Comparison of ENCODE assay signal across 9 cellular contexts in the genomic region with DNA sequence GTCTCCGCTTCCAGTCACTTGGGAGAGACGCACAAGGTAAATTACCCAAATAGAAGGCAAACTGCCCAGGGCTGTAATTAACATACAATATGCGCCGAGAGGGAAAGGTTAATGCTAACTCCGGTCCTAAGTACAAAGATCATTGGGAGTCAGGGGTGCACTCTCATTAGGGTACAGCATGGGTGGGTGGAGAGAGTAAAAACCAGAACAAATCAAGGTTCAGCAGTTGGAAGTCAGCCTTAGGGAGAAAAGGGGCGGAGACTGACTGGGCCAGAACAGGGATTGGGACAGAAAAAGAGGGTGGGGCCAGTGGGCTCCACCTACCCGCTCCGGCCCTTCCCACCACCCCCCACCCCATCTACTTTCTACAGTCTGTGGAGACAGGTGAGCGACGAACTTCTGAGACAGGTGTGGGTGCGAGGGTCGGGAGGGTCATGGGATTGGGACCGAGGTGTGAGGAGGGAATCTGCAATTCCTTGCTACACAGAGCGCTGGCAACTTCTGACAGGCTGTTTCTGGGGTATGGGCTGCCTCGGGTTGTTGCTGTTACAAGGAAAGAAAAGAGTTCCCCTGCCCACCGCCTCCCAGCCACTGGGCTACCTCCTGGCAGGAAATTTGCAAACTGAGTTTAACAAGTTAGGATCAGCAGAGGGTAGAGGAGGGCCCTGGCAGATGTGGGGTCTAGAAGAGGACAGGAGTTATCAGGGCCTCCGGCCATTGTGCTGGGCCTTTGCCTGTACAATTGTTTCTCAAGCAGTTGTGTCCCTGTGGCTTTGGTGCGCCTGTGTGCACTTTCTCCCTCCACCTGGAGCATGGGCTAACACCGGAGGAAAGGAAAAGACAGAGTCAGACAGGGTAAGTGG. TPM values are rescaled to one million over a fixed set of nuclear protein-coding genes. Genes with fewer than 3 reads are reported as not detected.
DNase-seq lines count a peak whose midpoint lies in the region; ATAC-seq and TF ChIP-seq lines count a peak whose summit lies in the region.
"Had no signal": no experiment of that assay in that cellular context is flagged by ENCODE, and none has a peak within 500 bp of the region (broad histone marks: within the 10 kb centered on the region; RNA-seq: fewer than 3 reads in every experiment).

TMEM139 (plus strand) TSS at position 368 of the 863 bp plus-strand sequence. CDS start 1,000 bp downstream, outside the sequence.

- H3K9me3 Mint-ChIP-seq in nephron, result peaks cover 4% of the 10 kb centered on the region

- DNase-seq in Daoy (ENCODE audit: low read depth) (peak; percentile 32), NCI-H526 treated with DMSO at 0.1 percent for 48 hours (lab: John Stamatoyannopoulos, UW) (peak; percentile 29), foreskin keratinocyte (peak in 1 of 2 donors; percentile 47)
- DNase-seq in stimulated activated CD4-positive, alpha-beta T cell treated with anti-CD3 and anti-CD28 coated beads, Interleukin-4, amount 100 ng/mL, for 4 hours, result no peak
- DNase-seq in central memory CD4-positive, alpha-beta T cell, result no peak

- H3K27ac Mint-ChIP-seq in nephron, result peak within 1 kb of the TSS; percentile 88 to 96 (median 91)

- no peaks in the 10 kb centered on the region for H3K27me3 ChIP-seq in foreskin keratinocyte

- H3K27me3 Mint-ChIP-seq in nephron (ENCODE audit: low read depth), result no peaks in the 10 kb centered on the region

- peaks cover 46% of the 10 kb centered on the region for H3K4me1 Mint-ChIP-seq in nephron

- TF ChIP-seq CTCF in foreskin keratinocyte (conservative IDR thresholded peaks at IDR 0.05) (no peak), nephron (IDR thresholded peaks at IDR 0.05; ENCODE audit: unreplicated experiment in 3 of 3) (no peak)

- ATAC-seq in foreskin keratinocyte, result peak; percentile 48
- ATAC-seq in HG03457 (IDR thresholded peaks at IDR 0.05; ENCODE audit: unreplicated experiment), result no peak
- no peak for ATAC-seq in GM18861 (IDR thresholded peaks at IDR 0.05; ENCODE audit: unreplicated experiment)

- no peak within 1 kb of the TSS for H3K27ac ChIP-seq in foreskin keratinocyte

- peaks cover 19% of the 10 kb centered on the region for H3K4me1 ChIP-seq in foreskin keratinocyte

- peak within 1 kb of the TSS; percentile 55 to 83 (median 67) for H3K4me3 Mint-ChIP-seq in nephron

- H3K36me3 Mint-ChIP-seq in nephron (ENCODE audit: low read depth), result peaks cover 3% of the 10 kb centered on the region

RNA-seq across cellular contexts. Expression of gene TMEM139, which starts in this region (rescaled TPM):
- total RNA-seq in Daoy (2014; rRNA removed; shearing (Covaris generic)), result not detected in 2 replicates
- 6.7 and 7.6 TPM in 2 replicates for total RNA-seq in foreskin keratinocyte
- 8.4 and 10.1 TPM in 2 replicates for polyA plus RNA-seq in foreskin keratinocyte
- total RNA-seq: lung microvascular endothelial cell had no signal

Comparison
In these comparisons a context has a peak if more than half of its experiments do, and no peak if none do; other contexts are left out.
1. Peak in DNase-seq in Daoy; RNA of the gene not detected or under 1 TPM.